In the genomic region with DNA sequence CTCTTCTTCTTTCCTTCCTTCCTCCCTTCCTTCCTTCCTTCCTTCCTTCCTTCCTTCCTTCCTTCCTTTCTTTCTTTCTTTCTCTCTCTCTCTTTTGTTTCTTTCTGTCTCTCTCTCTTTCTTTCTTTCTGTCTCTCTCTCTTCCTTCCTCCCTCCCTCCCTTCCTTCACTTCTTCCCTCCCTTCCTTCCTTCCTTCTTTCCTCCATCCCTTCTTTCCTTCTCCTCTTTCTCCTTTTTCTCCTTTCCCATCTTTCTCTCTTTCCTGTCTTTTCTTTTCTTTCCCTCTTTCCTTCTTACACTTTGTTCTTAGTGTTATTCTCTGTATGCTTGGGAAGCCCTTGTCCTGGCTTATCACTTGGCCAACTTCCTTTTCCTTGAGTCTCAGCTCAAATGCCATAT, we compare ENCODE assay signal across 26 cellular contexts.
"Had no signal": no experiment of that assay in that cellular context is flagged by ENCODE, and none has a peak within 500 bp of the region (broad histone marks: within the 10 kb centered on the region; RNA-seq: fewer than 3 reads in every experiment).

No MANE protein-coding gene starts in this region.

- H3K27ac ChIP-seq: foreskin keratinocyte, lower lobe of right lung, neural progenitor cell, right lobe of liver, skin epidermis, testis, uterus, WERI-Rb-1 had no signal

- FAIRE-seq: kidney had no signal

- H3K9me3 Mint-ChIP-seq: brain; dendritic cell treated with granulocyte-macrophage colony-stimulating factor and Interleukin-4, amounts not matched to agents 40 ng/mL and 50 ng/mL, for 4 days; naive thymus-derived CD4-positive, alpha-beta T cell; neural progenitor cell; stimulated activated effector memory CD8-positive, alpha-beta T cell treated with anti-CD3 and anti-CD28 coated beads, Interleukin-12 subunit alpha, Interleukin-12 subunit beta, amount 100 ng/mL, for 72 hours had no signal

- H3K4me1 Mint-ChIP-seq: brain, neural progenitor cell had no signal

- ATAC-seq: foreskin keratinocyte; left lobe of liver; lower lobe of right lung; naive thymus-derived CD4-positive, alpha-beta T cell; right lobe of liver; stimulated activated effector memory CD8-positive, alpha-beta T cell treated with anti-CD3 and anti-CD28 coated beads, Interleukin-12 subunit alpha, Interleukin-12 subunit beta, amount 100 ng/mL, for 72 hours; T-helper 17 cell had no signal

- H3K4me2 ChIP-seq: neural progenitor cell had no signal

- H3K4me3 Mint-ChIP-seq: brain; dendritic cell treated with granulocyte-macrophage colony-stimulating factor and Interleukin-4, amounts not matched to agents 40 ng/mL and 50 ng/mL, for 4 days; naive thymus-derived CD4-positive, alpha-beta T cell; neural progenitor cell; stimulated activated effector memory CD8-positive, alpha-beta T cell treated with anti-CD3 and anti-CD28 coated beads, Interleukin-12 subunit alpha, Interleukin-12 subunit beta, amount 100 ng/mL, for 72 hours; T-helper 17 cell had no signal

- H2AFZ ChIP-seq: neural progenitor cell had no signal

- H3K9ac ChIP-seq: neural progenitor cell had no signal

- H3K9me3 ChIP-seq: lower lobe of right lung, right lobe of liver, testis, uterus had no signal

- H3K4me3 ChIP-seq: lower lobe of right lung, neural progenitor cell, right lobe of liver, skin epidermis, testis, uterus had no signal

- H3K27me3 ChIP-seq: foreskin keratinocyte, neural progenitor cell, right lobe of liver, testis, uterus had no signal

- H3K27me3 Mint-ChIP-seq: brain; dendritic cell treated with granulocyte-macrophage colony-stimulating factor and Interleukin-4, amounts not matched to agents 40 ng/mL and 50 ng/mL, for 4 days; naive thymus-derived CD4-positive, alpha-beta T cell; T-helper 17 cell had no signal

- H3K27ac Mint-ChIP-seq: brain; dendritic cell treated with granulocyte-macrophage colony-stimulating factor and Interleukin-4, amounts not matched to agents 40 ng/mL and 50 ng/mL, for 4 days; naive thymus-derived CD4-positive, alpha-beta T cell; neural progenitor cell; stimulated activated effector memory CD8-positive, alpha-beta T cell treated with anti-CD3 and anti-CD28 coated beads, Interleukin-12 subunit alpha, Interleukin-12 subunit beta, amount 100 ng/mL, for 72 hours; T-helper 17 cell had no signal

- DNase-seq: activated CD4-positive, alpha-beta T cell treated with anti-CD3 and anti-CD28 coated beads for 1 hour; activated CD4-positive, alpha-beta T cell treated with anti-CD3 and anti-CD28 coated beads, Interleukin-2, amount 50 U/mL, for 4 hours; activated gamma-delta T cell; activated naive CD4-positive, alpha-beta T cell treated with anti-CD3 and anti-CD28 coated beads, Interleukin-2, amount 50 U/mL, for 16 hours; activated T-cell treated with anti-CD3 and anti-CD28 coated beads, Interleukin-2, amount 50 U/mL, for 1 hour; aorta; effector CD4-positive, alpha-beta T cell; foreskin keratinocyte; kidney; lower lobe of right lung; mesendoderm; naive thymus-derived CD4-positive, alpha-beta T cell; posterior cingulate gyrus; right lobe of liver; stimulated activated CD4-positive, alpha-beta T cell treated with anti-CD3 and anti-CD28 coated beads, Interleukin-2, amount 100 ng/mL, for 24 hours; T-helper 17 cell; testis; trophoblast cell; uterus; WERI-Rb-1 had no signal

- H3K4me1 ChIP-seq: foreskin keratinocyte, lower lobe of right lung, neural progenitor cell, right lobe of liver, testis, uterus had no signal

- H3K36me3 ChIP-seq: uterus, WERI-Rb-1 had no signal
